In genomic region chr14:89136587-89136986, GRCh38 we compare ENCODE assay signal across 6 cellular contexts.
"Had no signal": no experiment of that assay in that cellular context is flagged by ENCODE, and none has a peak within 500 bp of the region (broad histone marks: within the 10 kb centered on the region; RNA-seq: fewer than 3 reads in every experiment).

No MANE protein-coding gene starts in this region.

- H3K27ac ChIP-seq: HL-60, KMS-11 had no signal

- H3K9ac ChIP-seq: KMS-11 had no signal

- FAIRE-seq: HTR-8/SVneo had no signal

- DNase-seq: IMR-90, KBM-7, KG1 had no signal

- H3K4me2 ChIP-seq: KMS-11 had no signal
